ENCODE assay signal across 33 cellular contexts in the genomic region with DNA sequence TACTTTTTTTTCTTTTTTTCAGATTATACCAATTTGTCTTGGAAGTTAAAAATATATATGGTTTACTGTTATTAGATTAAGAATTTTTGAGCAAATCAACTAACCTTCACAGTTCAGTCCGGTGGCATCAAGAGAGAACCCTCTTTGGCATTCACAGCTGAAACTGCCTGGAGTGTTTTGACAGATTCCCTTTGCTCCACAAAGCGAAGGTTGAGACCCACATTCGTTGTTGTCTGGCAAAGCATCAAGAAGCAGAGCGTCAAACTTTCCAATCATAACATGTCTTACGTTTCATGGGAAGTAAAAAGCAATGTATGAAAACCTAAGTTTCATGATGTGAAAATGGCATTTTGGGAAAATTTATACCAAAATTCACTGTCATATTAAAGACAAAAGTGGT.
"Had no signal": no experiment of that assay in that cellular context is flagged by ENCODE, and none has a peak within 500 bp of the region (broad histone marks: within the 10 kb centered on the region; RNA-seq: fewer than 3 reads in every experiment).

No MANE protein-coding gene starts in this region.

- H3K9me3 Mint-ChIP-seq: activated CD4-positive, alpha-beta memory T cell treated with anti-CD3 and anti-CD28 coated beads for 36 hours; activated CD4-positive, alpha-beta T cell treated with anti-CD3 and anti-CD28 coated beads, Interleukin-2, amount 10 ng/mL, durations not matched to agents 24 days and 14 days; activated naive CD4-positive, alpha-beta T cell treated with anti-CD3 and anti-CD28 coated beads for 36 hours; activated naive CD4-positive, alpha-beta T cell treated with anti-CD3 and anti-CD28 coated beads, Interleukin-2, amount 50 U/mL, for 24 hours; activated naive CD8-positive, alpha-beta T cell treated with anti-CD3 and anti-CD28 coated beads for 36 hours; activated naive CD8-positive, alpha-beta T cell treated with anti-CD3 and anti-CD28 coated beads, Interleukin-2, amount 50 U/mL, for 24 hours; activated T-helper 1 cell treated with anti-CD3 and anti-CD28 coated beads, Interleukin-12 subunit alpha, Interleukin-12 subunit beta, Interleukin-2, Interleukin-4 antibody, amounts not matched to agents 30 ng/mL and 10 ng/mL and 1 ng/mL, durations not matched to agents 14 hours and 24 hours and 36 hours; activated T-helper 2 cell treated with anti-CD3 and anti-CD28 coated beads, Interferon-gamma antibody, Interleukin-2, Interleukin-4, amounts not matched to agents 10 μg/mL and 5 μg/mL and 100 μg/mL, durations not matched to agents 14 hours and 24 hours and 36 hours; brain; endodermal cell had no signal

- H3K27me3 ChIP-seq: adrenal gland, colonic mucosa, dorsolateral prefrontal cortex, foreskin keratinocyte, gastrocnemius medialis, heart left ventricle had no signal

- H3K27ac Mint-ChIP-seq: activated CD4-positive, alpha-beta memory T cell treated with anti-CD3 and anti-CD28 coated beads for 36 hours; activated CD4-positive, alpha-beta T cell treated with anti-CD3 and anti-CD28 coated beads for 36 hours; activated CD4-positive, alpha-beta T cell treated with anti-CD3 and anti-CD28 coated beads, Interleukin-2, amount 10 ng/mL, durations not matched to agents 24 days and 14 days; activated CD8-positive, alpha-beta memory T cell treated with anti-CD3 and anti-CD28 coated beads, Interleukin-2, amount 10 ng/mL, durations not matched to agents 7 days and 5 days; activated CD8-positive, alpha-beta T cell treated with anti-CD3 and anti-CD28 coated beads, Interleukin-2, amount 10 ng/mL, durations not matched to agents 7 days and 5 days; activated naive CD4-positive, alpha-beta T cell treated with anti-CD3 and anti-CD28 coated beads for 36 hours; activated naive CD4-positive, alpha-beta T cell treated with anti-CD3 and anti-CD28 coated beads, Interleukin-2, amount 50 U/mL, for 24 hours; activated naive CD8-positive, alpha-beta T cell treated with anti-CD3 and anti-CD28 coated beads for 36 hours; activated naive CD8-positive, alpha-beta T cell treated with anti-CD3 and anti-CD28 coated beads, Interleukin-2, amount 50 U/mL, for 24 hours; activated T-helper 1 cell treated with anti-CD3 and anti-CD28 coated beads, Interleukin-12 subunit alpha, Interleukin-12 subunit beta, Interleukin-2, Interleukin-4 antibody, amounts not matched to agents 30 ng/mL and 10 ng/mL and 1 ng/mL, durations not matched to agents 14 hours and 24 hours and 36 hours; activated T-helper 2 cell treated with anti-CD3 and anti-CD28 coated beads, Interferon-gamma antibody, Interleukin-2, Interleukin-4, amounts not matched to agents 10 μg/mL and 5 μg/mL and 100 μg/mL, durations not matched to agents 14 hours and 24 hours and 36 hours; brain; endodermal cell had no signal

- H3K4me1 ChIP-seq: adrenal gland, colonic mucosa, gastrocnemius medialis had no signal

- ATAC-seq: activated CD4-positive, alpha-beta T cell treated with anti-CD3 and anti-CD28 coated beads for 36 hours; activated CD8-positive, alpha-beta memory T cell treated with anti-CD3 and anti-CD28 coated beads, Interleukin-2, amount 10 ng/mL, durations not matched to agents 7 days and 5 days; activated CD8-positive, alpha-beta T cell treated with anti-CD3 and anti-CD28 coated beads, Interleukin-2, amount 10 ng/mL, durations not matched to agents 7 days and 5 days; activated naive CD8-positive, alpha-beta T cell treated with anti-CD3 and anti-CD28 coated beads, Interleukin-2, amount 50 U/mL, for 24 hours; esophagus mucosa; foreskin keratinocyte; gastrocnemius medialis; heart left ventricle had no signal

- H3K36me3 ChIP-seq: adrenal gland, colonic mucosa, gastrocnemius medialis had no signal

- H3K4me3 Mint-ChIP-seq: activated CD4-positive, alpha-beta memory T cell treated with anti-CD3 and anti-CD28 coated beads for 36 hours; activated CD4-positive, alpha-beta T cell treated with anti-CD3 and anti-CD28 coated beads for 36 hours; activated CD4-positive, alpha-beta T cell treated with anti-CD3 and anti-CD28 coated beads, Interleukin-2, amount 10 ng/mL, durations not matched to agents 24 days and 14 days; activated CD8-positive, alpha-beta memory T cell treated with anti-CD3 and anti-CD28 coated beads, Interleukin-2, amount 10 ng/mL, durations not matched to agents 7 days and 5 days; activated CD8-positive, alpha-beta T cell treated with anti-CD3 and anti-CD28 coated beads, Interleukin-2, amount 10 ng/mL, durations not matched to agents 7 days and 5 days; activated naive CD4-positive, alpha-beta T cell treated with anti-CD3 and anti-CD28 coated beads for 36 hours; activated naive CD4-positive, alpha-beta T cell treated with anti-CD3 and anti-CD28 coated beads, Interleukin-2, amount 50 U/mL, for 24 hours; activated naive CD8-positive, alpha-beta T cell treated with anti-CD3 and anti-CD28 coated beads for 36 hours; activated naive CD8-positive, alpha-beta T cell treated with anti-CD3 and anti-CD28 coated beads, Interleukin-2, amount 50 U/mL, for 24 hours; activated T-helper 1 cell treated with anti-CD3 and anti-CD28 coated beads, Interleukin-12 subunit alpha, Interleukin-12 subunit beta, Interleukin-2, Interleukin-4 antibody, amounts not matched to agents 30 ng/mL and 10 ng/mL and 1 ng/mL, durations not matched to agents 14 hours and 24 hours and 36 hours; brain; endodermal cell had no signal

- H3K4me1 Mint-ChIP-seq: activated CD4-positive, alpha-beta T cell treated with anti-CD3 and anti-CD28 coated beads for 36 hours; activated CD4-positive, alpha-beta T cell treated with anti-CD3 and anti-CD28 coated beads, Interleukin-2, amount 10 ng/mL, durations not matched to agents 24 days and 14 days; activated CD8-positive, alpha-beta memory T cell treated with anti-CD3 and anti-CD28 coated beads, Interleukin-2, amount 10 ng/mL, durations not matched to agents 7 days and 5 days; activated naive CD4-positive, alpha-beta T cell treated with anti-CD3 and anti-CD28 coated beads, Interleukin-2, amount 50 U/mL, for 24 hours; activated naive CD8-positive, alpha-beta T cell treated with anti-CD3 and anti-CD28 coated beads for 36 hours; activated naive CD8-positive, alpha-beta T cell treated with anti-CD3 and anti-CD28 coated beads, Interleukin-2, amount 50 U/mL, for 24 hours; brain; endodermal cell had no signal

- H3K9me3 ChIP-seq: adrenal gland, colonic mucosa, gastrocnemius medialis, heart left ventricle had no signal

- H3K36me3 Mint-ChIP-seq: activated CD4-positive, alpha-beta memory T cell treated with anti-CD3 and anti-CD28 coated beads for 36 hours; activated CD8-positive, alpha-beta memory T cell treated with anti-CD3 and anti-CD28 coated beads, Interleukin-2, amount 10 ng/mL, durations not matched to agents 7 days and 5 days; activated naive CD4-positive, alpha-beta T cell treated with anti-CD3 and anti-CD28 coated beads, Interleukin-2, amount 50 U/mL, for 24 hours; activated naive CD8-positive, alpha-beta T cell treated with anti-CD3 and anti-CD28 coated beads for 36 hours had no signal

- H3K27me3 Mint-ChIP-seq: activated CD4-positive, alpha-beta memory T cell treated with anti-CD3 and anti-CD28 coated beads for 36 hours; activated CD4-positive, alpha-beta T cell treated with anti-CD3 and anti-CD28 coated beads, Interleukin-2, amount 10 ng/mL, durations not matched to agents 24 days and 14 days; activated CD8-positive, alpha-beta memory T cell treated with anti-CD3 and anti-CD28 coated beads, Interleukin-2, amount 10 ng/mL, durations not matched to agents 7 days and 5 days; activated naive CD8-positive, alpha-beta T cell treated with anti-CD3 and anti-CD28 coated beads for 36 hours; activated naive CD8-positive, alpha-beta T cell treated with anti-CD3 and anti-CD28 coated beads, Interleukin-2, amount 50 U/mL, for 24 hours; brain had no signal

- H3K4me3 ChIP-seq: adrenal gland, colonic mucosa, dorsolateral prefrontal cortex, gastrocnemius medialis, heart left ventricle had no signal

- DNase-seq: activated CD4-positive, alpha-beta memory T cell treated with anti-CD3 and anti-CD28 coated beads for 36 hours; activated CD4-positive, alpha-beta T cell treated with anti-CD3 and anti-CD28 coated beads for 36 hours; activated CD4-positive, alpha-beta T cell treated with anti-CD3 and anti-CD28 coated beads, Interleukin-2, amount 10 ng/mL, durations not matched to agents 24 days and 14 days; activated CD4-positive, CD25-positive, alpha-beta regulatory T cell; activated CD4-positive, CD25-positive, alpha-beta regulatory T cell treated with anti-CD3 and anti-CD28 coated beads, Interleukin-2, amount 50 U/mL, for 72 hours; activated CD8-positive, alpha-beta memory T cell treated with anti-CD3 and anti-CD28 coated beads, Interleukin-2, amount 10 ng/mL, durations not matched to agents 7 days and 5 days; activated CD8-positive, alpha-beta memory T cell treated with anti-CD3 and anti-CD28 coated beads, Interleukin-2, amount 50 U/mL, for 4 hours; activated CD8-positive, alpha-beta T cell treated with anti-CD3 and anti-CD28 coated beads, Interleukin-2, amount 10 ng/mL, durations not matched to agents 7 days and 5 days; activated effector memory CD4-positive, alpha-beta T cell treated with anti-CD3 and anti-CD28 coated beads, Interleukin-2, amount 50 U/mL, for 16 hours; activated naive CD4-positive, alpha-beta T cell treated with anti-CD3 and anti-CD28 coated beads for 36 hours; activated naive CD8-positive, alpha-beta T cell treated with anti-CD3 and anti-CD28 coated beads for 36 hours; activated naive CD8-positive, alpha-beta T cell treated with anti-CD3 and anti-CD28 coated beads, Interleukin-2, amount 50 U/mL, for 24 hours; activated T-cell treated with anti-CD3 and anti-CD28 coated beads, Interleukin-2, amount 50 U/mL, for 1 hour; activated T-cell treated with anti-CD3 and anti-CD28 coated beads, Interleukin-2, amount 50 U/mL, for 48 hours; adrenal gland; amygdala; aorta; central memory CD4-positive, alpha-beta T cell; cerebellar nuclear complex; colonic mucosa; dorsolateral prefrontal cortex; effector memory CD4-positive, alpha-beta T cell; endodermal cell; foreskin keratinocyte; gastrocnemius medialis; glutamatergic neuron; heart left ventricle; T-helper 2 cell had no signal

- H3K27ac ChIP-seq: adrenal gland, colonic mucosa, dorsolateral prefrontal cortex, foreskin keratinocyte, gastrocnemius medialis had no signal
